1 cellular context compared by ENCODE assay signal in genomic region chr10:27969931-27970330, GRCh38.
A peak's percentile ranks its signal among the peaks of the same experiment; 100 is the strongest.
TF ChIP-seq lines count a peak whose summit lies in the region.

No MANE protein-coding gene starts in this region.

TF ChIP-seq in HEK293, 187 proteins besides CTCF, POLR2A, EP300 and RAD21 (continued from another document):
- TF ChIP-seq ZNF518A (tag by site-specific recombination; conservative IDR thresholded peaks at IDR 0.05; ENCODE audit: low read depth) (peak; percentile 83), GLI2 (tag by site-specific recombination; IDR thresholded peaks at IDR 0.05; ENCODE audit: borderline replicate concordance, low read depth) (peak; percentile 36; the same call in 1 of the 2 replicates), ZNF555 (tag by site-specific recombination; conservative IDR thresholded peaks at IDR 0.05) (peak; percentile 80), ZNF558 (tag by site-specific recombination; IDR thresholded peaks at IDR 0.05) (peak; percentile 42; the same call in 1 of the 2 replicates)
- TF ChIP-seq, protein P1, sequence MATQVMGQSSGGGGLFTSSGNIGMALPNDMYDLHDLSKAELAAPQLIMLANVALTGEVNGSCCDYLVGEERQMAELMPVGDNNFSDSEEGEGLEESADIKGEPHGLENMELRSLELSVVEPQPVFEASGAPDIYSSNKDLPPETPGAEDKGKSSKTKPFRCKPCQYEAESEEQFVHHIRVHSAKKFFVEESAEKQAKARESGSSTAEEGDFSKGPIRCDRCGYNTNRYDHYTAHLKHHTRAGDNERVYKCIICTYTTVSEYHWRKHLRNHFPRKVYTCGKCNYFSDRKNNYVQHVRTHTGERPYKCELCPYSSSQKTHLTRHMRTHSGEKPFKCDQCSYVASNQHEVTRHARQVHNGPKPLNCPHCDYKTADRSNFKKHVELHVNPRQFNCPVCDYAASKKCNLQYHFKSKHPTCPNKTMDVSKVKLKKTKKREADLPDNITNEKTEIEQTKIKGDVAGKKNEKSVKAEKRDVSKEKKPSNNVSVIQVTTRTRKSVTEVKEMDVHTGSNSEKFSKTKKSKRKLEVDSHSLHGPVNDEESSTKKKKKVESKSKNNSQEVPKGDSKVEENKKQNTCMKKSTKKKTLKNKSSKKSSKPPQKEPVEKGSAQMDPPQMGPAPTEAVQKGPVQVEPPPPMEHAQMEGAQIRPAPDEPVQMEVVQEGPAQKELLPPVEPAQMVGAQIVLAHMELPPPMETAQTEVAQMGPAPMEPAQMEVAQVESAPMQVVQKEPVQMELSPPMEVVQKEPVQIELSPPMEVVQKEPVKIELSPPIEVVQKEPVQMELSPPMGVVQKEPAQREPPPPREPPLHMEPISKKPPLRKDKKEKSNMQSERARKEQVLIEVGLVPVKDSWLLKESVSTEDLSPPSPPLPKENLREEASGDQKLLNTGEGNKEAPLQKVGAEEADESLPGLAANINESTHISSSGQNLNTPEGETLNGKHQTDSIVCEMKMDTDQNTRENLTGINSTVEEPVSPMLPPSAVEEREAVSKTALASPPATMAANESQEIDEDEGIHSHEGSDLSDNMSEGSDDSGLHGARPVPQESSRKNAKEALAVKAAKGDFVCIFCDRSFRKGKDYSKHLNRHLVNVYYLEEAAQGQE (tag by site-specific recombination; IDR thresholded peaks at IDR 0.05), result peak; percentile 58
- TF ChIP-seq, protein P2, sequence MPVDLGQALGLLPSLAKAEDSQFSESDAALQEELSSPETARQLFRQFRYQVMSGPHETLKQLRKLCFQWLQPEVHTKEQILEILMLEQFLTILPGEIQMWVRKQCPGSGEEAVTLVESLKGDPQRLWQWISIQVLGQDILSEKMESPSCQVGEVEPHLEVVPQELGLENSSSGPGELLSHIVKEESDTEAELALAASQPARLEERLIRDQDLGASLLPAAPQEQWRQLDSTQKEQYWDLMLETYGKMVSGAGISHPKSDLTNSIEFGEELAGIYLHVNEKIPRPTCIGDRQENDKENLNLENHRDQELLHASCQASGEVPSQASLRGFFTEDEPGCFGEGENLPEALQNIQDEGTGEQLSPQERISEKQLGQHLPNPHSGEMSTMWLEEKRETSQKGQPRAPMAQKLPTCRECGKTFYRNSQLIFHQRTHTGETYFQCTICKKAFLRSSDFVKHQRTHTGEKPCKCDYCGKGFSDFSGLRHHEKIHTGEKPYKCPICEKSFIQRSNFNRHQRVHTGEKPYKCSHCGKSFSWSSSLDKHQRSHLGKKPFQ (tag by site-specific recombination; IDR thresholded peaks at IDR 0.05), result 0 out of 2 replicates have a peak, but pooled peaks have one; percentile 48
